ENCODE assay signal across 11 cellular contexts in the genomic region with DNA sequence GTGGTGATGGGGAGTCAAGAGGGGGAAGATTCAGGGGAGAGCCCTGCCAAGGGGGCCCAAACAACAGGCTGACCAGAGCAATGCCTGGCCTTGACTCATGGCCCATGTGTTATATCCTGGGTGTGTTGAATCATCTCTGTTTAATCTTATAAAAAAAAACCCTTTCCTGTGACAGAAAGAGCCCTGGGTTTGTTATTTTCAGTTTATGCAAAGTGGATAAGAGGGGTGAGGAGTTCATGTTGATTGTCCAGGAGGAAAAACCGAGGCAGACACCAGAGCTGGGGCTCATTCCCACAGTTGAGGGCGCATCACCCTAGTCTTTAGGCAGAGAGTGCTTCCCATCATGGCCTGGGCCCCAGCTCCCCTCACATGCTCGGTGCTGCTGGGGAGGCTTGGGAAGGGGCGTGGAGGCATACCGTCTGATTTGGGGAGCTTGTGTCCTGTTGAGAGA. TPM values are rescaled to one million over a fixed set of nuclear protein-coding genes. Genes with fewer than 3 reads are reported as not detected.
DNase-seq lines count a peak whose midpoint lies in the region; ATAC-seq, FAIRE-seq and TF ChIP-seq lines count a peak whose summit lies in the region.
"Had no signal": no experiment of that assay in that cellular context is flagged by ENCODE, and none has a peak within 500 bp of the region (broad histone marks: within the 10 kb centered on the region; RNA-seq: fewer than 3 reads in every experiment).

No MANE protein-coding gene starts in this region.

- H3K4me3 ChIP-seq in HepG2 (replicated peaks in 1 of 3; ENCODE audit: insufficient read depth in 1 of 3, low read depth in 2 of 3, low read length in 3 of 3) (no peak overlapping the region), right lobe of liver (no peak overlapping the region), RWPE2 (ENCODE audit: severe bottlenecking) (no peak overlapping the region), fibroblast of lung (replicated peaks in 1 of 4; ENCODE audit: control extremely low read depth in 1 of 4, insufficient read depth in 1 of 4, low read depth in 3 of 4, low read length in 4 of 4) (no peak overlapping the region)
- H3K4me3 ChIP-seq: HAP-1, psoas muscle had no signal

- 61% methylated on average over 5 of the region's 5 CpGs for WGBS in HepG2 (ENCODE audit: low lambda C conversion rate)
- WGBS in right lobe of liver (ENCODE audit: insufficient coverage, low coverage, low lambda C conversion rate, missing lambda C conversion rate), result 50% methylated on average over 1 of the region's 5 CpGs

- in situ Hi-C loops in HepG2 (cut with HindIII; ENCODE audit: extremely low pct_ligation_motif_present, low pct_unique_long_range_greater_than_20kb), result no loop called here
- in situ Hi-C loops in G401 (cut with HindIII; ENCODE audit: low sequenced_read_pairs), result no loop called here

- H3K27me3 ChIP-seq in HepG2 (ENCODE audit: control insufficient read depth in 1 of 2, insufficient read depth in 2 of 2, low read length in 2 of 2) (peaks cover 0 to 12% of the 10 kb centered on the region in 2 experiments; a peak in 1 of 5 replicates), right lobe of liver (no peaks in the 10 kb centered on the region), RWPE2 (ENCODE audit: insufficient read depth, poor library complexity, severe bottlenecking) (no peaks in the 10 kb centered on the region), fibroblast of lung (ENCODE audit: control insufficient read depth, insufficient read depth, low read length) (no peaks in the 10 kb centered on the region)

- intact Hi-C loops in HepG2 (cut with micrococcal nuclease; ENCODE audit: unreplicated experiment), result loop anchor here (10.0 kb wide), 1 partner anchor 265 kb away; no protein-coding TSS in a partner anchor
- intact Hi-C loops in right lobe of liver (cut with DNase I), result loop anchor here (5.0 to 10.0 kb wide), 2 partner anchors 135 to 138 kb away; no protein-coding TSS in a partner anchor

- H4K20me1 ChIP-seq in HepG2 (ENCODE audit: insufficient read depth, low read length) (no peaks in the 10 kb centered on the region), fibroblast of lung (ENCODE audit: control insufficient read depth, extremely low read depth, insufficient read depth, low read length) (no peaks in the 10 kb centered on the region)

- H3K9me3 ChIP-seq in HepG2 (ENCODE audit: low read length), result no peaks in the 10 kb centered on the region
- no peaks in the 10 kb centered on the region for H3K9me3 ChIP-seq in right lobe of liver
- no peaks in the 10 kb centered on the region for H3K9me3 ChIP-seq in RWPE2 (ENCODE audit: severe bottlenecking)
- H3K9me3 ChIP-seq in fibroblast of lung (ENCODE audit: control insufficient read depth, insufficient read depth, low read depth, low read length), result no peaks in the 10 kb centered on the region
- H3K9me3 ChIP-seq: HAP-1, psoas muscle had no signal

- H3K9ac ChIP-seq in HepG2 (ENCODE audit: insufficient read depth, low read depth, low read length) (no peak overlapping the region), fibroblast of lung (ENCODE audit: insufficient read depth, low read length) (no peak overlapping the region)

- H3K79me2 ChIP-seq in HepG2 (ENCODE audit: insufficient read depth, low read length), result no peaks in the 10 kb centered on the region
- no peaks in the 10 kb centered on the region for H3K79me2 ChIP-seq in fibroblast of lung (ENCODE audit: control insufficient read depth, insufficient read depth, low read length)

- TF ChIP-seq EP300 in HepG2 (IDR thresholded peaks at IDR 0.05; ENCODE audit: low read depth in 2 of 2, low read length in 2 of 2) (no peak), HepG2 (CRISPR knock-in tag; IDR thresholded peaks at IDR 0.05; ENCODE audit: borderline replicate concordance) (no peak)

- H3K36me3 ChIP-seq in HepG2 (replicated peaks in 1 of 2; ENCODE audit: control insufficient read depth in 1 of 2, insufficient read depth in 2 of 2, low read length in 2 of 2) (no peaks in the 10 kb centered on the region), right lobe of liver (no peaks in the 10 kb centered on the region), RWPE2 (ENCODE audit: low read depth) (no peaks in the 10 kb centered on the region), fibroblast of lung (ENCODE audit: control insufficient read depth, insufficient read depth, low read length) (no peaks in the 10 kb centered on the region)
- H3K36me3 ChIP-seq: HAP-1 had no signal

- POLR2A ChIA-PET in HepG2 (lab: Yijun Ruan, JAX), result no interaction called here

- FAIRE-seq in HepG2 (lab: Jason Lieb, UNC), result no peak
- FAIRE-seq: endometrium had no signal

- H3K4me2 ChIP-seq in HepG2 (ENCODE audit: low read depth, low read length) (peak overlapping the region; percentile 30; the same call in 1 of the 2 replicates), fibroblast of lung (ENCODE audit: extremely low read depth, insufficient read depth, low read length) (no peak overlapping the region)

- H2AFZ ChIP-seq in HepG2 (ENCODE audit: low read length) (no peak overlapping the region), fibroblast of lung (ENCODE audit: low read length) (no peak overlapping the region)

- no TSS peak for BruUV-seq in HepG2 (replicated peaks; lab: Mats Ljungman, UMichigan)

- TF ChIP-seq CTCF in HepG2 (CRISPR knock-in tag; IDR thresholded peaks at IDR 0.05) (no peak), right lobe of liver (IDR thresholded peaks at IDR 0.05) (no peak), RWPE2 (IDR thresholded peaks at IDR 0.05; ENCODE audit: poor library complexity, severe bottlenecking) (no peak), fibroblast of lung (conservative IDR thresholded peaks at IDR 0.05 in 1 of 2, IDR thresholded peaks at IDR 0.05 in 1 of 2; ENCODE audit: low read depth in 1 of 2, low read length in 2 of 2) (no peak)

- ATAC-seq in HepG2 (no peak), right lobe of liver (no peak), RWPE2 (ENCODE audit: low read depth) (peak; percentile 40), GM21526 (IDR thresholded peaks at IDR 0.05; ENCODE audit: low FRiP score, unreplicated experiment) (no peak), GM18520 (IDR thresholded peaks at IDR 0.05; ENCODE audit: unreplicated experiment) (no peak)
- ATAC-seq: psoas muscle had no signal

- DNase-seq in HepG2 (ENCODE audit: low spot score) (no peak), right lobe of liver (no peak), RWPE2 (ENCODE audit: low spot score) (no peak), fibroblast of lung (ENCODE audit: low read depth in 2 of 2) (peak; percentile 32 to 80), NCI-H1417 (lab: John Stamatoyannopoulos, UW) (no peak), G401 (ENCODE audit: low spot score) (no peak)
- DNase-seq: psoas muscle had no signal

- CTCF ChIA-PET in HepG2 (lab: Yijun Ruan, JAX; ENCODE audit: low intra/inter-chr PET ratio, low total read pairs), result no interaction called here

- H3K4me1 ChIP-seq in HepG2 (ENCODE audit: insufficient read depth, low read length), result peaks cover 34% of the 10 kb centered on the region
- H3K4me1 ChIP-seq in right lobe of liver, result peaks cover 0 to 4% (median 0%) of the 10 kb centered on the region in 4 donors
- peaks cover 59% of the 10 kb centered on the region for H3K4me1 ChIP-seq in RWPE2 (ENCODE audit: insufficient read depth, poor library complexity, severe bottlenecking)
- H3K4me1 ChIP-seq in fibroblast of lung (ENCODE audit: control insufficient read depth, extremely low read depth, insufficient read depth, low read length), result peaks cover 7% of the 10 kb centered on the region
- H3K4me1 ChIP-seq: HAP-1, psoas muscle had no signal

- H3K27ac ChIP-seq in HepG2 (ENCODE audit: extremely low read length, insufficient read depth, low read length) (no peak overlapping the region), right lobe of liver (no peak overlapping the region), RWPE2 (ENCODE audit: poor library complexity, severe bottlenecking) (peak overlapping the region; percentile 99), fibroblast of lung (ENCODE audit: insufficient read depth, low read length) (no peak overlapping the region)
- H3K27ac ChIP-seq: psoas muscle had no signal

- TF ChIP-seq POLR2A in HepG2 (IDR thresholded peaks at IDR 0.05; ENCODE audit: insufficient read depth in 1 of 2, low read depth in 2 of 2, low read length in 2 of 2), result no peak
- TF ChIP-seq POLR2A in right lobe of liver (IDR thresholded peaks at IDR 0.05), result no peak

- no peak for TF ChIP-seq RAD21 in HepG2 (CRISPR knock-in tag; IDR thresholded peaks at IDR 0.05)

RNA-seq across cellular contexts. Expression of gene IL37, which starts 30.9 kb away (rescaled TPM):
- total RNA-seq in HepG2 (2016; rRNA removed; fragmentation: Illumina TruSeq; extraction: Trizol) (not detected in 2 replicates), right lobe of liver (not detected), fibroblast of lung (not detected in 2 replicates)
- total RNA-seq in HepG2 (2016; cell fraction: cytosol; rRNA removed; fragmentation: Illumina TruSeq; extraction: Trizol; ENCODE audit: low read depth), result not detected in 2 replicates
- total RNA-seq in HepG2 (2016; cell fraction: insoluble cytoplasmic fraction; rRNA removed; fragmentation: Illumina TruSeq; extraction: Trizol), result not detected in 2 replicates
- total RNA-seq in HepG2 (2016; cell fraction: membrane; rRNA removed; fragmentation: Illumina TruSeq; extraction: Trizol), result not detected in 2 replicates
- total RNA-seq in HepG2 (2016; cell fraction: nucleus; rRNA removed; fragmentation: Illumina TruSeq; extraction: Trizol), result not detected in 2 replicates
- polyA plus RNA-seq in HepG2 (2011; rRNA removed) (0.16 TPM in 1 of 2 replicates, not detected in the other), fibroblast of lung (not detected in 2 replicates)
- polyA plus RNA-seq in HepG2 (2011; cell fraction: cytosol; rRNA removed), result not detected in 2 replicates
- polyA plus RNA-seq in HepG2 (2011; cell fraction: nucleus; rRNA removed), result 0.54 and 0.80 TPM in 2 replicates
- not detected in 2 replicates for polyA plus RNA-seq in HepG2 (2012)
- polyA plus RNA-seq in HepG2 (2016; cell fraction: cytosol; fragmentation: Illumina TruSeq; extraction: Trizol; ENCODE audit: low read depth), result not detected in 2 replicates
- polyA plus RNA-seq in HepG2 (2016; cell fraction: insoluble cytoplasmic fraction; fragmentation: Illumina TruSeq; extraction: Trizol; ENCODE audit: low read depth), result not detected in 2 replicates
- not detected in 2 replicates for polyA plus RNA-seq in HepG2 (2016; cell fraction: membrane; fragmentation: Illumina TruSeq; extraction: Trizol; ENCODE audit: low read depth)
- 0.70 and 1.7 TPM in 2 replicates for polyA plus RNA-seq in HepG2 (2016; cell fraction: nucleus; fragmentation: Illumina TruSeq; extraction: Trizol; ENCODE audit: insufficient read depth, low read depth)
- not detected in 2 replicates for polyA minus RNA-seq in HepG2 (2011; rRNA and poly(A)+ RNA removed; ENCODE audit: low replicate concordance)
- polyA minus RNA-seq in HepG2 (2011; cell fraction: cytosol; rRNA and poly(A)+ RNA removed), result not detected in 2 replicates
- not detected in 2 replicates for polyA minus RNA-seq in HepG2 (2011; cell fraction: nucleus; rRNA and poly(A)+ RNA removed)
- not detected in 2 replicates for polyA plus RNA-seq in fibroblast of lung (2012)
- polyA minus RNA-seq in fibroblast of lung (ENCODE audit: low replicate concordance), result not detected in 2 replicates
- not detected in 2 replicates for total RNA-seq in G401 (2014; rRNA removed; shearing (Covaris generic))
- total RNA-seq: psoas muscle had no signal
- polyA plus RNA-seq: psoas muscle had no signal

RNA-seq across cellular contexts. Expression of gene IL1B, which starts 43.5 kb away (rescaled TPM):
- not detected in 2 replicates for total RNA-seq in HepG2 (2016; rRNA removed; fragmentation: Illumina TruSeq; extraction: Trizol)
- total RNA-seq in HepG2 (2016; cell fraction: cytosol; rRNA removed; fragmentation: Illumina TruSeq; extraction: Trizol; ENCODE audit: low read depth), result not detected in 2 replicates
- total RNA-seq in HepG2 (2016; cell fraction: insoluble cytoplasmic fraction; rRNA removed; fragmentation: Illumina TruSeq; extraction: Trizol), result not detected in 2 replicates
- total RNA-seq in HepG2 (2016; cell fraction: membrane; rRNA removed; fragmentation: Illumina TruSeq; extraction: Trizol), result not detected in 2 replicates
- not detected in 2 replicates for total RNA-seq in HepG2 (2016; cell fraction: nucleus; rRNA removed; fragmentation: Illumina TruSeq; extraction: Trizol)
- 0.08 and 0.18 TPM in 2 replicates for polyA plus RNA-seq in HepG2 (2011; rRNA removed)
- polyA plus RNA-seq in HepG2 (2011; cell fraction: cytosol; rRNA removed), result 0.03 and 0.04 TPM in 2 replicates
- not detected in 2 replicates for polyA plus RNA-seq in HepG2 (2011; cell fraction: nucleus; rRNA removed)
- polyA plus RNA-seq in HepG2 (2012), result 0.11 and 0.20 TPM in 2 replicates
- not detected in 2 replicates for polyA plus RNA-seq in HepG2 (2016; cell fraction: cytosol; fragmentation: Illumina TruSeq; extraction: Trizol; ENCODE audit: low read depth)
- not detected in 2 replicates for polyA plus RNA-seq in HepG2 (2016; cell fraction: insoluble cytoplasmic fraction; fragmentation: Illumina TruSeq; extraction: Trizol; ENCODE audit: low read depth)
- not detected in 2 replicates for polyA plus RNA-seq in HepG2 (2016; cell fraction: membrane; fragmentation: Illumina TruSeq; extraction: Trizol; ENCODE audit: low read depth)
- not detected in 2 replicates for polyA plus RNA-seq in HepG2 (2016; cell fraction: nucleus; fragmentation: Illumina TruSeq; extraction: Trizol; ENCODE audit: insufficient read depth, low read depth)
- 2.7 TPM in 1 of 2 replicates, not detected in the other for polyA minus RNA-seq in HepG2 (2011; rRNA and poly(A)+ RNA removed; ENCODE audit: low replicate concordance)
- polyA minus RNA-seq in HepG2 (2011; cell fraction: cytosol; rRNA and poly(A)+ RNA removed), result not detected in 2 replicates
- not detected in 2 replicates for polyA minus RNA-seq in HepG2 (2011; cell fraction: nucleus; rRNA and poly(A)+ RNA removed)
- total RNA-seq in right lobe of liver, result 1 to 10 TPM in 2 of 6 experiments, under 1 TPM in 3, not detected in 1; 0.19 to 4.1 (median 0.49) TPM
- total RNA-seq in fibroblast of lung, result 0.26 TPM in 1 of 2 replicates, not detected in the other
- polyA plus RNA-seq in fibroblast of lung, result 0.23 and 0.30 TPM in 2 replicates
- polyA plus RNA-seq in fibroblast of lung (2012), result 0.18 TPM in 1 of 2 replicates, not detected in the other
- not detected in 2 replicates for polyA minus RNA-seq in fibroblast of lung (ENCODE audit: low replicate concordance)
- total RNA-seq in G401 (2014; rRNA removed; shearing (Covaris generic)), result not detected in 2 replicates

Comparison
In these comparisons a context has a peak if more than half of its experiments do, and no peak if none do; other contexts are left out.
1. DNase-seq: peak in fibroblast of lung (2 of 2); none in HepG2 (single experiment), right lobe of liver (0 of 3), RWPE2 (single experiment), NCI-H1417 (0 of 3) and G401 (single experiment).